ENCODE assay signal across 7 cellular contexts in genomic region chr4:148834804-148835598, GRCh38.
DNase-seq lines count a peak whose midpoint lies in the region; ATAC-seq and TF ChIP-seq lines count a peak whose summit lies in the region.

No MANE protein-coding gene starts in this region.

- H3K9ac ChIP-seq in smooth muscle cell (ENCODE audit: low read depth) = no peak overlapping the region

- CTCF ChIA-PET in HEK293T (lab: Yijun Ruan, JAX) = no interaction called here

- H3K79me2 ChIP-seq in smooth muscle cell (ENCODE audit: low read depth) = no peaks in the 10 kb centered on the region

- H3F3A ChIP-seq in smooth muscle cell (ENCODE audit: low read depth) = no peaks in the 10 kb centered on the region

- ATAC-seq in GM21381 (IDR thresholded peaks at IDR 0.05; ENCODE audit: unreplicated experiment) (peak; percentile 49), GM19023 (IDR thresholded peaks at IDR 0.05; ENCODE audit: unreplicated experiment) (no peak)

- POLR2A ChIA-PET in HEK293T (lab: Yijun Ruan, JAX) = no interaction called here

- TF ChIP-seq CTCF in smooth muscle cell (IDR thresholded peaks at IDR 0.05; ENCODE audit: borderline replicate concordance, insufficient read depth, poor library complexity, severe bottlenecking) (no peak), GM13976 (IDR thresholded peaks at IDR 0.05; ENCODE audit: borderline replicate concordance, control extremely low read depth, extremely low read depth, insufficient read depth, missing control alignments) (no peak)

- peak overlapping the region; percentile 24 for H3K27ac ChIP-seq in smooth muscle cell (ENCODE audit: low read depth)

- 26% methylated on average over 6 of the region's 6 CpGs for WGBS in smooth muscle cell (ENCODE audit: low lambda C conversion rate)

- H3K4me2 ChIP-seq in smooth muscle cell = peak overlapping the region; percentile 35

- H3K4me3 ChIP-seq in smooth muscle cell = no peak overlapping the region

- in situ Hi-C loops in GM13976 (cut with MboI; ENCODE audit: low sequenced_read_pairs, unreplicated experiment) = no loop called here

- H4K20me1 ChIP-seq in smooth muscle cell (ENCODE audit: low read depth) = no peaks in the 10 kb centered on the region

- H3K4me1 ChIP-seq in smooth muscle cell (ENCODE audit: low read depth) = peaks cover 6% of the 10 kb centered on the region

- peak overlapping the region; percentile 74 for H2AFZ ChIP-seq in smooth muscle cell (ENCODE audit: low read depth)

- no peaks in the 10 kb centered on the region for H3K36me3 ChIP-seq in smooth muscle cell (ENCODE audit: low read depth)

- no peaks in the 10 kb centered on the region for H3K9me3 ChIP-seq in smooth muscle cell (replicated peaks; ENCODE audit: low read depth)

- DNase-seq in M059J (ENCODE audit: low read depth) (peak; percentile 41), fibroblast of peridontal ligament (ENCODE audit: extremely low read depth) (peak; percentile 6), smooth muscle cell (lab: John Stamatoyannopoulos, UW; ENCODE audit: unreplicated experiment) (no peak), GM13976 (ENCODE audit: low spot score) (no peak), HEK293T (ENCODE audit: extremely low spot score) (no peak)

- H3K27me3 ChIP-seq in smooth muscle cell (ENCODE audit: low read depth) = peaks cover 45% of the 10 kb centered on the region

TF ChIP-seq in HEK293T, 16 proteins besides CTCF, POLR2A, EP300 and RAD21:
- no peak for TF ChIP-seq ELF4 (IDR thresholded peaks at IDR 0.05)
- no peak for TF ChIP-seq NFRKB (IDR thresholded peaks at IDR 0.05)
- no peak for TF ChIP-seq SP1 (IDR thresholded peaks at IDR 0.05)
- no peak for TF ChIP-seq HDGF (IDR thresholded peaks at IDR 0.05; ENCODE audit: borderline replicate concordance)
- no peak for TF ChIP-seq L3MBTL2 (conservative IDR thresholded peaks at IDR 0.05)
- TF ChIP-seq FOXA1 (IDR thresholded peaks at IDR 0.05) = no peak
- no peak for TF ChIP-seq SUZ12 (IDR thresholded peaks at IDR 0.05)
- no peak for TF ChIP-seq LEF1 (IDR thresholded peaks at IDR 0.05; ENCODE audit: borderline replicate concordance)

Comparison
In these comparisons a context has a peak if more than half of its experiments do, and no peak if none do; other contexts are left out.
1. DNase-seq: peak in M059J (single experiment) and fibroblast of peridontal ligament (single experiment); none in smooth muscle cell (single experiment), GM13976 (single experiment) and HEK293T (single experiment).